ENCODE assay signal across 23 cellular contexts in genomic region chr2:241051578-241052487, GRCh38. TPM values are rescaled to one million over a fixed set of nuclear protein-coding genes. Genes with fewer than 3 reads are reported as not detected.
DNase-seq lines count a peak whose midpoint lies in the region; ATAC-seq lines count a peak whose summit lies in the region.
"Had no signal": no experiment of that assay in that cellular context is flagged by ENCODE, and none has a peak within 500 bp of the region (broad histone marks: within the 10 kb centered on the region; RNA-seq: fewer than 3 reads in every experiment).

No MANE protein-coding gene starts in this region.

- DNase-seq in AG20443 (ENCODE audit: low spot score) (peak; percentile 5), right cardiac atrium (peak in 2 of 3 donors; percentile 46 to 50), posterior vena cava (ENCODE audit: low spot score) (peak; percentile 74), trophoblast cell (no peak), NK-92 (lab: John Stamatoyannopoulos, UW; ENCODE audit: unreplicated experiment) (no peak)
- DNase-seq: activated CD4-positive, alpha-beta T cell treated with anti-CD3 and anti-CD28 coated beads, Interleukin-2, amount 50 U/mL, for 48 hours; amygdala; Calu3; GM23248; hippocampal formation; mesendoderm; NCI-H1048; NCI-H446 treated with DMSO at 0.1 percent for 48 hours; NCI-H82; RPMI8226; stimulated activated CD4-positive, alpha-beta T cell treated with anti-CD3 and anti-CD28 coated beads, Interleukin-15, amount 100 ng/mL, for 24 hours; stimulated activated CD4-positive, alpha-beta T cell treated with anti-CD3 and anti-CD28 coated beads, Interleukin-4, amount 100 ng/mL, for 4 hours; transverse colon had no signal

- H4K20me1 ChIP-seq in BLaER1, result peaks cover 9% of the 10 kb centered on the region; the same call in 1 of the 2 replicates

- H3K27me3 ChIP-seq in BLaER1 (no peaks in the 10 kb centered on the region), right cardiac atrium (ENCODE audit: control insufficient read depth, insufficient read depth) (no peaks in the 10 kb centered on the region), trophoblast cell (ENCODE audit: insufficient read depth, low read length) (no peaks in the 10 kb centered on the region)
- H3K27me3 ChIP-seq: transverse colon had no signal

- H3K9me3 ChIP-seq in BLaER1, result no peaks in the 10 kb centered on the region
- no peaks in the 10 kb centered on the region for H3K9me3 ChIP-seq in right cardiac atrium (ENCODE audit: control insufficient read depth, low read length)
- peaks cover 2% of the 10 kb centered on the region for H3K9me3 ChIP-seq in trophoblast cell (ENCODE audit: insufficient read depth, low read depth, low read length)
- H3K9me3 ChIP-seq: gastroesophageal sphincter, transverse colon had no signal

- no peaks in the 10 kb centered on the region for H3K79me2 ChIP-seq in trophoblast cell (ENCODE audit: control insufficient read depth, insufficient read depth, low read length, poor library complexity)

- no peak overlapping the region for H3K23ac ChIP-seq in trophoblast cell (ENCODE audit: low read length)

- H4K91ac ChIP-seq in trophoblast cell (ENCODE audit: low read depth, low read length), result no peak overlapping the region

- no peak overlapping the region for H3K18ac ChIP-seq in trophoblast cell (ENCODE audit: low read length)

- no peak for ATAC-seq in right cardiac atrium
- ATAC-seq in HG03097 (IDR thresholded peaks at IDR 0.05; ENCODE audit: low FRiP score, unreplicated experiment), result no peak
- ATAC-seq: activated naive CD4-positive, alpha-beta T cell treated with anti-CD3 and anti-CD28 coated beads, Interleukin-2, amount 50 U/mL, for 72 hours; gastroesophageal sphincter had no signal

- no peaks in the 10 kb centered on the region for H3K79me1 ChIP-seq in trophoblast cell (ENCODE audit: low read length)

- H3K27ac ChIP-seq in BLaER1 (no peak overlapping the region), right cardiac atrium (ENCODE audit: low read length) (no peak overlapping the region), trophoblast cell (ENCODE audit: low read depth, low read length) (no peak overlapping the region)
- H3K27ac ChIP-seq: gastroesophageal sphincter, GM23248, neural progenitor cell, transverse colon had no signal

- intact Hi-C loops in right cardiac atrium (cut with DNase I), result no loop called here
- intact Hi-C loops in posterior vena cava (cut with DNase I), result no loop called here

- no peak overlapping the region for H2AK5ac ChIP-seq in trophoblast cell (ENCODE audit: low read length)

- H3K4me2 ChIP-seq in BLaER1 (peak overlapping the region; percentile 63), trophoblast cell (ENCODE audit: low read length) (no peak overlapping the region)
- H3K4me2 ChIP-seq: neural progenitor cell had no signal

- H3K14ac ChIP-seq in trophoblast cell (ENCODE audit: low read length), result no peak overlapping the region

- H3K4me3 ChIP-seq in BLaER1, result no peak overlapping the region
- H3K4me3 ChIP-seq in right cardiac atrium (ENCODE audit: low read length), result no peak overlapping the region
- no peak overlapping the region for H3K4me3 ChIP-seq in trophoblast cell (ENCODE audit: low read depth, low read length)
- H3K4me3 ChIP-seq: gastroesophageal sphincter, GM23248, neural progenitor cell, transverse colon had no signal

- WGBS in right cardiac atrium, result 91% methylated on average over 33 of the region's 33 CpGs
- WGBS in trophoblast cell (ENCODE audit: extremely low coverage, insufficient coverage, insufficient read length), result no CpG with 5 or more reads among the region's 33 CpGs

- H2BK120ac ChIP-seq in trophoblast cell (ENCODE audit: insufficient read depth, low read length, poor library complexity), result no peak overlapping the region

- H3K4ac ChIP-seq in trophoblast cell (ENCODE audit: low read depth, low read length), result no peak overlapping the region

- H2AFZ ChIP-seq in trophoblast cell (ENCODE audit: insufficient read depth, low read length, poor library complexity), result no peak overlapping the region
- H2AFZ ChIP-seq: GM23248, neural progenitor cell had no signal

- no peak overlapping the region for H4K12ac ChIP-seq in trophoblast cell (ENCODE audit: low read depth, low read length)

- H2BK5ac ChIP-seq in trophoblast cell (ENCODE audit: low read depth, low read length, poor library complexity), result no peak overlapping the region

- no peak overlapping the region for H2BK12ac ChIP-seq in trophoblast cell (ENCODE audit: low read length)

- H3K9ac ChIP-seq in BLaER1, result no peak overlapping the region
- no peak overlapping the region for H3K9ac ChIP-seq in trophoblast cell (ENCODE audit: low read length)
- H3K9ac ChIP-seq: GM23248, neural progenitor cell had no signal

- H3K36me3 ChIP-seq in BLaER1 (no peaks in the 10 kb centered on the region), trophoblast cell (ENCODE audit: control insufficient read depth in 1 of 2, insufficient read depth in 2 of 2, low read length in 2 of 2) (no peaks in the 10 kb centered on the region)
- H3K36me3 ChIP-seq: neural progenitor cell, transverse colon had no signal

- H4K8ac ChIP-seq in trophoblast cell (ENCODE audit: low read depth, low read length), result no peak overlapping the region

- H3K4me1 ChIP-seq in BLaER1 (peaks cover 16% of the 10 kb centered on the region), right cardiac atrium (ENCODE audit: control insufficient read depth, insufficient read depth, low read length) (no peaks in the 10 kb centered on the region), trophoblast cell (ENCODE audit: control insufficient read depth in 1 of 2, insufficient read depth in 2 of 2, low read length in 2 of 2) (no peaks in the 10 kb centered on the region)
- H3K4me1 ChIP-seq: gastroesophageal sphincter, neural progenitor cell, transverse colon had no signal

RNA-seq across cellular contexts. Expression of gene MTERF4, which starts 50.3 kb away (rescaled TPM):
- total RNA-seq in right cardiac atrium, result 10 to 100 TPM; 17.6 to 23.2 (median 20.4) TPM
- polyA plus RNA-seq in right cardiac atrium, result 21.5 TPM
- 10 to 100 TPM; 17.1 to 17.8 TPM for total RNA-seq in posterior vena cava
- polyA plus RNA-seq in trophoblast cell (2013), result 16.4 TPM in 2 replicates

RNA-seq across cellular contexts. Expression of gene SNED1, which starts 53.4 kb away (rescaled TPM):
- total RNA-seq in right cardiac atrium (10 to 100 TPM; 13.8 to 19.2 (median 16.8) TPM), posterior vena cava (10 to 100 TPM; 39.7 to 62.7 TPM)
- 6.7 TPM for polyA plus RNA-seq in right cardiac atrium
- polyA plus RNA-seq in trophoblast cell (2013), result 0.12 TPM in 2 replicates

Comparison
In these comparisons a context has a peak if more than half of its experiments do, and no peak if none do; other contexts are left out.
1. DNase-seq: peak in AG20443 (single experiment), right cardiac atrium (2 of 3) and posterior vena cava (single experiment); none in trophoblast cell (0 of 2) and NK-92 (single experiment).